ENCODE assay signal across 8 cellular contexts in genomic region chr2:20424300-20425290, GRCh38. TPM values are rescaled to one million over a fixed set of nuclear protein-coding genes. Genes with fewer than 3 reads are reported as not detected.
DNase-seq lines count a peak whose midpoint lies in the region; ATAC-seq and TF ChIP-seq lines count a peak whose summit lies in the region.

No MANE protein-coding gene starts in this region.

- H3K27ac Mint-ChIP-seq in activated CD4-positive, alpha-beta memory T cell treated with anti-CD3 and anti-CD28 coated beads, Interleukin-2, amount 10 ng/mL, durations not matched to agents 7 days and 5 days: peak overlapping the region; percentile 68

- CTCF ChIA-PET in activated CD4-positive, alpha-beta memory T cell treated with anti-CD3 and anti-CD28 coated beads, Interleukin-2, amount 10 ng/mL, durations not matched to agents 7 days and 5 days (lab: Charles Lee): interaction anchor here (1.0 to 7.3 kb wide), 10 partner anchors 8 to 289 kb away, joined by 3 to 106 read pairs (median 14); partner anchors contain the start of genes HS1BP3 and RHOB

- peaks cover 4% of the 10 kb centered on the region for H3K27me3 Mint-ChIP-seq in activated CD4-positive, alpha-beta memory T cell treated with anti-CD3 and anti-CD28 coated beads, Interleukin-2, amount 10 ng/mL, durations not matched to agents 7 days and 5 days

- H3K4me3 Mint-ChIP-seq in activated CD4-positive, alpha-beta memory T cell treated with anti-CD3 and anti-CD28 coated beads, Interleukin-2, amount 10 ng/mL, durations not matched to agents 7 days and 5 days: peak overlapping the region; percentile 3

- POLR2A ChIA-PET in activated CD4-positive, alpha-beta memory T cell treated with anti-CD3 and anti-CD28 coated beads, Interleukin-2, amount 10 ng/mL, durations not matched to agents 7 days and 5 days (lab: Charles Lee): interaction anchor here (0.8 to 1.9 kb wide), 9 partner anchors 11 to 226 kb away, joined by 3 to 7 read pairs (median 5); partner anchors contain the start of genes HS1BP3 and RHOB

- no peaks in the 10 kb centered on the region for H3K36me3 Mint-ChIP-seq in activated CD4-positive, alpha-beta memory T cell treated with anti-CD3 and anti-CD28 coated beads, Interleukin-2, amount 10 ng/mL, durations not matched to agents 7 days and 5 days (ENCODE audit: low read depth)

- DNase-seq in GF-D8 (lab: John Stamatoyannopoulos, UW): peak; percentile 62
- peak; percentile 47 for DNase-seq in HL-60 (ENCODE audit: low read depth in 1 of 2, low spot score in 1 of 2)
- DNase-seq in activated CD4-positive, alpha-beta memory T cell treated with anti-CD3 and anti-CD28 coated beads, Interleukin-2, amount 10 ng/mL, durations not matched to agents 7 days and 5 days: peak; percentile 58
- DNase-seq in left ventricle myocardium superior: peak; percentile 68
- DNase-seq in stimulated activated CD8-positive, alpha-beta memory T cell treated with anti-CD3 and anti-CD28 coated beads, Interleukin-4, amount 100 ng/mL, for 24 hours (ENCODE audit: low read depth): peak; percentile 15
- no peak for DNase-seq in DMS53 treated with DMSO at 0.1 percent for 48 hours (lab: John Stamatoyannopoulos, UW; ENCODE audit: unreplicated experiment)
- no peak for DNase-seq in HuH-7.5 (ENCODE audit: low spot score)

- no peak for TF ChIP-seq CTCF in HL-60 (IDR thresholded peaks at IDR 0.05; ENCODE audit: insufficient read depth, low read length)

- peaks cover 3% of the 10 kb centered on the region for H3K9me3 Mint-ChIP-seq in activated CD4-positive, alpha-beta memory T cell treated with anti-CD3 and anti-CD28 coated beads, Interleukin-2, amount 10 ng/mL, durations not matched to agents 7 days and 5 days

- no peaks in the 10 kb centered on the region for H3K27me3 ChIP-seq in HL-60 (ENCODE audit: insufficient read depth, poor library complexity, severe bottlenecking)

- ATAC-seq in GM21447 (IDR thresholded peaks at IDR 0.05; ENCODE audit: unreplicated experiment) (peak; percentile 74), left ventricle myocardium superior (peak; percentile 11)

- H3K27ac ChIP-seq in HL-60 (replicated peaks): 0 out of 2 replicates have a peak overlapping the region, but pooled peaks have one; percentile 12

- peaks cover 44% of the 10 kb centered on the region for H3K4me1 Mint-ChIP-seq in activated CD4-positive, alpha-beta memory T cell treated with anti-CD3 and anti-CD28 coated beads, Interleukin-2, amount 10 ng/mL, durations not matched to agents 7 days and 5 days

- H3K4me3 ChIP-seq in HL-60 (replicated peaks; ENCODE audit: insufficient read depth, low read length): no peak overlapping the region

- intact Hi-C loops in left ventricle myocardium superior (cut with micrococcal nuclease): no loop called here

RNA-seq across cellular contexts. Expression of gene RHOB, which starts 22.3 kb away (rescaled TPM):
- 10 to 100 TPM; 14.0 to 14.4 TPM for total RNA-seq in activated CD4-positive, alpha-beta memory T cell treated with anti-CD3 and anti-CD28 coated beads, Interleukin-2, amount 10 ng/mL, durations not matched to agents 7 days and 5 days
- total RNA-seq in left ventricle myocardium superior: 182 TPM

Comparison
In these comparisons a context has a peak if more than half of its experiments do, and no peak if none do; other contexts are left out.
1. DNase-seq: peak in GF-D8 (single experiment), HL-60 (2 of 2), activated CD4-positive, alpha-beta memory T cell treated with anti-CD3 and anti-CD28 coated beads, Interleukin-2, amount 10 ng/mL, durations not matched to agents 7 days and 5 days (single experiment), left ventricle myocardium superior (single experiment) and stimulated activated CD8-positive, alpha-beta memory T cell treated with anti-CD3 and anti-CD28 coated beads, Interleukin-4, amount 100 ng/mL, for 24 hours (single experiment); none in DMS53 treated with DMSO at 0.1 percent for 48 hours (single experiment) and HuH-7.5 (single experiment).
2. RNA of gene RHOB, which starts 22.3 kb away (total RNA-seq): 182 TPM in left ventricle myocardium superior (single experiment); 14.0 to 14.4 TPM in activated CD4-positive, alpha-beta memory T cell treated with anti-CD3 and anti-CD28 coated beads, Interleukin-2, amount 10 ng/mL, durations not matched to agents 7 days and 5 days; every median in the first group is over 10 times any median in the second.